In genomic region chr21:41095983-41096382, GRCh38 we compare ENCODE assay signal across 14 cellular contexts.
DNase-seq lines count a peak whose midpoint lies in the region; ATAC-seq and TF ChIP-seq lines count a peak whose summit lies in the region.
"Had no signal": no experiment of that assay in that cellular context is flagged by ENCODE, and none has a peak within 500 bp of the region (broad histone marks: within the 10 kb centered on the region; RNA-seq: fewer than 3 reads in every experiment).

No MANE protein-coding gene starts in this region.

- no peak for DNase-seq in heart left ventricle
- DNase-seq in right atrium auricular region (ENCODE audit: low spot score), result no peak
- DNase-seq in UCSD-AML1 (lab: John Stamatoyannopoulos, UW; ENCODE audit: unreplicated experiment), result peak; percentile 19
- DNase-seq in left kidney (ENCODE audit: low read depth, low spot score), result peak; percentile 23
- DNase-seq in nephron progenitor cell, result no peak
- DNase-seq in stimulated activated CD4-positive, alpha-beta T cell treated with anti-CD3 and anti-CD28 coated beads, Interleukin-4, amount 100 ng/mL, for 1 hour, result no peak
- no peak for DNase-seq in cortex of kidney (lab: John Stamatoyannopoulos, UW)
- DNase-seq: CD8-positive, alpha-beta T cell; COR-L47; GF-D8; GOT3 had no signal

- intact Hi-C loops in heart left ventricle (cut with DNase I), result no loop called here

- TF ChIP-seq CTCF in heart left ventricle (IDR thresholded peaks at IDR 0.05), result no peak
- no peak for TF ChIP-seq CTCF in right atrium auricular region (IDR thresholded peaks at IDR 0.05)
- TF ChIP-seq CTCF in nephron progenitor cell (IDR thresholded peaks at IDR 0.05), result no peak

- no peak overlapping the region for H3K27ac ChIP-seq in heart left ventricle
- H3K27ac ChIP-seq in right atrium auricular region, result no peak overlapping the region
- H3K27ac ChIP-seq: 22Rv1 had no signal

- H3K36me3 ChIP-seq in heart left ventricle (no peaks in the 10 kb centered on the region), right atrium auricular region (no peaks in the 10 kb centered on the region)
- H3K36me3 ChIP-seq: HAP-1 had no signal

- no peaks in the 10 kb centered on the region for H3K4me1 Mint-ChIP-seq in nephron progenitor cell

- ATAC-seq in heart left ventricle, result peak in 3 of 4 donors; percentile 20 to 85 (median 38)
- ATAC-seq: CD8-positive, alpha-beta T cell had no signal

- no peaks in the 10 kb centered on the region for H3K27me3 Mint-ChIP-seq in nephron progenitor cell (ENCODE audit: low read depth, poor library complexity)

- H3K27me3 ChIP-seq in heart left ventricle (no peaks in the 10 kb centered on the region), right atrium auricular region (no peaks in the 10 kb centered on the region)

- H3K4me3 ChIP-seq in heart left ventricle (no peak overlapping the region), right atrium auricular region (no peak overlapping the region)
- H3K4me3 ChIP-seq: HAP-1 had no signal

- 33 to 47% (median 39%) methylated on average over 6 of the region's 6 CpGs for WGBS in heart left ventricle, 4 donors

- no peak for TF ChIP-seq POLR2A in heart left ventricle (IDR thresholded peaks at IDR 0.05)

- H3K36me3 Mint-ChIP-seq in nephron progenitor cell (ENCODE audit: low read depth), result peaks cover 4% of the 10 kb centered on the region
- H3K36me3 Mint-ChIP-seq: CD14-positive monocyte; CD8-positive, alpha-beta T cell had no signal

- H3K4me3 Mint-ChIP-seq in nephron progenitor cell, result no peak overlapping the region
- H3K4me3 Mint-ChIP-seq: CD8-positive, alpha-beta T cell had no signal

- H3K27ac Mint-ChIP-seq in nephron progenitor cell, result peak overlapping the region; percentile 36
- H3K27ac Mint-ChIP-seq: CD14-positive monocyte; CD8-positive, alpha-beta T cell had no signal

- peaks cover 29% of the 10 kb centered on the region for H3K9me3 Mint-ChIP-seq in nephron progenitor cell

- H3K4me1 ChIP-seq in heart left ventricle, result no peaks in the 10 kb centered on the region
- no peaks in the 10 kb centered on the region for H3K4me1 ChIP-seq in right atrium auricular region
- H3K4me1 ChIP-seq: HAP-1 had no signal

- peaks cover 0 to 5% (median 0%) of the 10 kb centered on the region in 12 donors for H3K9me3 ChIP-seq in heart left ventricle
- H3K9me3 ChIP-seq in right atrium auricular region, result peaks cover 0 to 7% of the 10 kb centered on the region in 2 donors

Comparison
In these comparisons a context has a peak if more than half of its experiments do, and no peak if none do; other contexts are left out.
1. DNase-seq: peak in UCSD-AML1 (single experiment) and left kidney (single experiment); none in heart left ventricle (0 of 5), right atrium auricular region (single experiment), nephron progenitor cell (single experiment), stimulated activated CD4-positive, alpha-beta T cell treated with anti-CD3 and anti-CD28 coated beads, Interleukin-4, amount 100 ng/mL, for 1 hour (single experiment) and cortex of kidney (single experiment).